Comparison of ENCODE assay signal across 27 cellular contexts in genomic region chr3:127110982-127111693, GRCh38.
"Had no signal": no experiment of that assay in that cellular context is flagged by ENCODE, and none has a peak within 500 bp of the region (broad histone marks: within the 10 kb centered on the region; RNA-seq: fewer than 3 reads in every experiment).

No MANE protein-coding gene starts in this region.

- H3K4me1 ChIP-seq: ascending aorta, body of pancreas, Peyer's patch had no signal

- H3K4me1 Mint-ChIP-seq: activated B cell treated with CpG ODN at 0.5 μM for 24 hours; activated CD4-positive, alpha-beta T cell treated with anti-CD3 and anti-CD28 coated beads, Interleukin-2, amount 10 ng/mL, durations not matched to agents 24 days and 14 days; activated naive CD8-positive, alpha-beta T cell treated with anti-CD3 and anti-CD28 coated beads, Interleukin-2, amount 50 U/mL, for 24 hours had no signal

- FAIRE-seq: bronchial epithelial cell had no signal

- H3K27me3 ChIP-seq: ascending aorta, body of pancreas, Peyer's patch had no signal

- DNase-seq: activated B cell treated with CpG ODN at 0.5 μM for 24 hours; activated CD4-positive, alpha-beta memory T cell treated with anti-CD3 and anti-CD28 coated beads for 36 hours; activated CD4-positive, alpha-beta T cell treated with anti-CD3 and anti-CD28 coated beads for 1 hour; activated CD4-positive, alpha-beta T cell treated with anti-CD3 and anti-CD28 coated beads, Interleukin-2, amount 10 ng/mL, durations not matched to agents 24 days and 14 days; activated CD8-positive, alpha-beta memory T cell treated with anti-CD3 and anti-CD28 coated beads for 24 hours; activated effector memory CD4-positive, alpha-beta T cell treated with anti-CD3 and anti-CD28 coated beads, Interleukin-2, amount 50 U/mL, for 16 hours; activated naive CD4-positive, alpha-beta T cell treated with Interleukin-2 at 50 U/mL for 16 hours; activated naive CD8-positive, alpha-beta T cell treated with anti-CD3 and anti-CD28 coated beads, Interleukin-2, amount 50 U/mL, for 24 hours; activated T-cell treated with anti-CD3 and anti-CD28 coated beads, Interleukin-2, amount 50 U/mL, for 4 hours; amniotic stem cell; body of pancreas; central memory CD4-positive, alpha-beta T cell; NCI-H1092 treated with DMSO at 0.1 percent for 48 hours; NCI-H1417 treated with DMSO at 0.1 percent for 48 hours; NCI-H1694; NCI-H2029; NCI-H345; NCI-H510A treated with DMSO at 0.1 percent for 48 hours; NCI-H69; NK-92 treated with Interleukin-12 subunit alpha and Interleukin-12 subunit beta, amount 100 ng/mL, for 24 hours; Peyer's patch; SHP77 had no signal

- H3K36me3 ChIP-seq: ascending aorta, Peyer's patch had no signal

- H3K4me3 Mint-ChIP-seq: activated B cell treated with CpG ODN at 0.5 μM for 24 hours; activated CD4-positive, alpha-beta memory T cell treated with anti-CD3 and anti-CD28 coated beads for 36 hours; activated CD4-positive, alpha-beta T cell treated with anti-CD3 and anti-CD28 coated beads, Interleukin-2, amount 10 ng/mL, durations not matched to agents 24 days and 14 days; activated naive CD8-positive, alpha-beta T cell treated with anti-CD3 and anti-CD28 coated beads, Interleukin-2, amount 50 U/mL, for 24 hours; activated T-cell treated with anti-CD3 and anti-CD28 coated beads, Interleukin-2, amount 50 U/mL, for 4 hours; T-helper 1 cell treated with Interleukin-12 subunit alpha and Interleukin-12 subunit beta and Interleukin-4 antibody, amounts not matched to agents 30 μg/mL and 1 μg/mL, for 36 hours had no signal

- H3K27ac Mint-ChIP-seq: activated B cell treated with CpG ODN at 0.5 μM for 24 hours; activated CD4-positive, alpha-beta memory T cell treated with anti-CD3 and anti-CD28 coated beads for 36 hours; activated CD4-positive, alpha-beta T cell treated with anti-CD3 and anti-CD28 coated beads, Interleukin-2, amount 10 ng/mL, durations not matched to agents 24 days and 14 days; activated naive CD4-positive, alpha-beta T cell treated with anti-CD3 and anti-CD28 coated beads, Interleukin-2, amount 50 U/mL, for 72 hours; activated naive CD8-positive, alpha-beta T cell treated with anti-CD3 and anti-CD28 coated beads, Interleukin-2, amount 50 U/mL, for 24 hours; T-helper 1 cell treated with Interleukin-12 subunit alpha and Interleukin-12 subunit beta and Interleukin-4 antibody, amounts not matched to agents 30 μg/mL and 1 μg/mL, for 36 hours had no signal

- H3K27me3 Mint-ChIP-seq: activated CD4-positive, alpha-beta memory T cell treated with anti-CD3 and anti-CD28 coated beads for 36 hours; activated CD4-positive, alpha-beta T cell treated with anti-CD3 and anti-CD28 coated beads, Interleukin-2, amount 10 ng/mL, durations not matched to agents 24 days and 14 days; activated naive CD8-positive, alpha-beta T cell treated with anti-CD3 and anti-CD28 coated beads, Interleukin-2, amount 50 U/mL, for 24 hours had no signal

- H3K27ac ChIP-seq: ascending aorta, body of pancreas, Peyer's patch, RWPE1 had no signal

- H3K4me3 ChIP-seq: ascending aorta, body of pancreas, Peyer's patch had no signal
